ENCODE assay signal across 8 cellular contexts in the genomic region with DNA sequence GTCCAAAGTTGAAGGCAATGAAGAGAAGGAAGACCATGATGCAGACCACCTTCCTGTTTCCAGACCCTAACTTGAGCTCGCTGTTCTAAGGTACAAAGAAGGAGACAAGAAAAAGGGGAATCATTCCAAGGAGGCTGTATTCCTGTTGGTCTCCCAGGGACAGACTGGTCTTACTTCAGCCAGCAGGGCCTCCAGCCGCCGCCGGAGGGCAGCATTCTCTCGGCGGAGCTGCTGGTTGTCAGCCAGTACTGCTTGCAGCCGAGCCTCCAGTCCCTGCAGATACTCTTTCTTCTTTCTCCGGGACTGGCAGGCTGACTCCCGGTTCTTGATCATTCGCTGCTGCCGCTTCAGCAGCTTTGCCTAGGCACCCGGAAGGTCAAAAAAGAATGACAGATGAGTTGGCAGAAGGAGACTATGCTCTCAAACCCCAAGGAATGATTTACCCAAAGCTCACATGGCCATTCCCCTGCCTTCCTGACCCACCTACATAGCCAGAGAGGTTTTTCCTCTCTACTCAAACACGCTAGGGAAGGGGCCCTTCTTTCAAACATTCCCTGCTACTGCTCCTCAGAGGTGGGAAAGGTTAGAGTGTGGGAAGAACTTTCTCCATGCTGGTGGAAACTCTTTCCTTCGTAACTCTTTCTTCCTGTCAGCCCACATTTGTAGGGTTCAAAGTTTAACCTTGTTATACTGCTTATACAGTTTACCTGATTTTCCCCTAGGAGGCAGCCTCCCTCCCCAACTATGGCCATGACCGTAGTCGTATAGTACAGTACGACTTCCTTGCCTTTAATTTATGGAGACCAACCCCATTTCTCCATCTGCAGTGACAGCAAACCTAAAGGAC. TPM values are rescaled to one million over a fixed set of nuclear protein-coding genes. Genes with fewer than 3 reads are reported as not detected.
DNase-seq lines count a peak whose midpoint lies in the region; ATAC-seq lines count a peak whose summit lies in the region.

No MANE protein-coding gene starts in this region.

- ATAC-seq in left colon (peak; percentile 94), GM19452 (IDR thresholded peaks at IDR 0.05; ENCODE audit: unreplicated experiment) (no peak)

- no peaks in the 10 kb centered on the region for H3K9me3 ChIP-seq in HAP-1

- H3K4me1 ChIP-seq in HAP-1 = no peaks in the 10 kb centered on the region

- in situ Hi-C loops in HAP-1 (cut with MboI; ENCODE audit: low sequenced_read_pairs) = no loop called here

- DNase-seq in AG08396 (ENCODE audit: low spot score) (peak; percentile 81), HAP-1 (ENCODE audit: low spot score in 2 of 2) (peak; percentile 70 to 85), NCI-H524 treated with DMSO at 0.1 percent for 48 hours (lab: John Stamatoyannopoulos, UW) (peak; percentile 39), cerebellum (ENCODE audit: low spot score) (peak; percentile 92), left colon (peak; percentile 82 to 88)
- DNase-seq in activated CD4-positive, alpha-beta T cell treated with anti-CD3 and anti-CD28 coated beads for 48 hours = peak; percentile 80
- peak; percentile 79 for DNase-seq in stimulated activated CD4-positive, alpha-beta T cell treated with anti-CD3 and anti-CD28 coated beads, Interleukin-15, amount 100 ng/mL, for 24 hours

- H3K36me3 ChIP-seq in HAP-1 (replicated peaks) = peaks cover 48% of the 10 kb centered on the region

- no peak overlapping the region for H3K4me3 ChIP-seq in HAP-1

- no peaks in the 10 kb centered on the region for H3K27me3 ChIP-seq in HAP-1 (ENCODE audit: low read depth)

- intact Hi-C loops in left colon (cut with DNase I, micrococcal nuclease) = loop anchor here in 1 of 2 donors (5.0 to 10.0 kb wide), 2 partner anchors 76 to 123 kb away; a partner anchor contains a TSS

RNA-seq across cellular contexts. Expression of a gene that starts 9.0 kb away (rescaled TPM):
- total RNA-seq in cerebellum (25.0 TPM), left colon (100 to 1,000 TPM in 1 of 2 donors, 10 to 100 TPM in 1; 83.7 to 111 TPM)

RNA-seq across cellular contexts. Expression of a gene that starts 9.9 kb away (rescaled TPM):
- total RNA-seq in cerebellum = 9.3 TPM
- total RNA-seq in left colon = 10 to 100 TPM; 19.4 to 35.9 TPM

RNA-seq across cellular contexts. Expression of a gene that starts 11.1 kb away (rescaled TPM):
- total RNA-seq in cerebellum = 3.8 TPM
- 1 to 10 TPM; 4.6 to 4.9 TPM for total RNA-seq in left colon

RNA-seq across cellular contexts. Expression of a gene that starts 32.7 kb away (rescaled TPM):
- 1.2 TPM for total RNA-seq in cerebellum
- 1 to 10 TPM; 1.0 to 2.0 TPM for total RNA-seq in left colon

RNA-seq across cellular contexts. Expression of a gene that starts 34.9 kb away (rescaled TPM):
- total RNA-seq in cerebellum (17.8 TPM), left colon (10 to 100 TPM; 18.8 to 19.9 TPM)

Comparison
In these comparisons a context has a peak if more than half of its experiments do, and no peak if none do; other contexts are left out.
1. DNase-seq: peak in every context shown above with its lines; median percentile 92 in cerebellum; 85 in left colon; 81 in AG08396; 80 in activated CD4-positive, alpha-beta T cell treated with anti-CD3 and anti-CD28 coated beads for 48 hours; 79 in stimulated activated CD4-positive, alpha-beta T cell treated with anti-CD3 and anti-CD28 coated beads, Interleukin-15, amount 100 ng/mL, for 24 hours; 78 in HAP-1; 39 in NCI-H524 treated with DMSO at 0.1 percent for 48 hours.